ENCODE assay signal across 21 cellular contexts in the genomic region with DNA sequence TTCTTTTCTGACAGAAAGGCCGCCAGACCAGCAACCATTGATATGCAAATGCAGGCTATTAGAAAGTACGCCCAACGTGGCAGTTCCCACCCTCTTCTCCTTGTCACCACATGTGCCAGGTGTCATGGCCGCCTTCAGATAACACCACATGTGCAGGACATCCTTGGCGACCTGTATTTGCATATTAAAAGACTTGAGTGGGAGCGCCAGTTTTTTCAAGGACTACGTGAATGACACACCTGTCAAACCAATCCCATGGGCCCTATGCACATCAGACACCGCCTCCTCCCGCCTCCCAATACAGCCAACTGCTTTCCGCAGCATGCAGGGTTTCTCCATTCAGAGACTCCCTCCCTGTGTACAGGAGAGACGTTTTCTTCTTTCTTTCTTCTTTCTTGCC.
"Had no signal": no experiment of that assay in that cellular context is flagged by ENCODE, and none has a peak within 500 bp of the region (broad histone marks: within the 10 kb centered on the region; RNA-seq: fewer than 3 reads in every experiment).

No MANE protein-coding gene starts in this region.

- H3K27ac ChIP-seq: cardiac muscle cell, esophagus squamous epithelium, suprapubic skin, transverse colon, uterus had no signal

- H3K4me1 Mint-ChIP-seq: activated B cell treated with CpG ODN at 0.5 μM for 24 hours; activated CD4-positive, alpha-beta memory T cell treated with anti-CD3 and anti-CD28 coated beads, Interleukin-2, amount 10 ng/mL, durations not matched to agents 7 days and 5 days; activated CD8-positive, alpha-beta memory T cell treated with anti-CD3 and anti-CD28 coated beads, Interleukin-2, amount 10 ng/mL, durations not matched to agents 7 days and 5 days; activated naive CD8-positive, alpha-beta T cell treated with anti-CD3 and anti-CD28 coated beads, Interleukin-2, amount 10 ng/mL, durations not matched to agents 7 days and 5 days; stimulated activated naive CD8-positive, alpha-beta T cell treated with anti-CD3 and anti-CD28 coated beads, Interleukin-15, amount 100 ng/mL, for 72 hours had no signal

- H3K27me3 Mint-ChIP-seq: activated B cell treated with CpG ODN at 0.5 μM for 24 hours; activated CD4-positive, alpha-beta memory T cell treated with anti-CD3 and anti-CD28 coated beads, Interleukin-2, amount 10 ng/mL, durations not matched to agents 7 days and 5 days; activated CD8-positive, alpha-beta memory T cell treated with anti-CD3 and anti-CD28 coated beads, Interleukin-2, amount 10 ng/mL, durations not matched to agents 7 days and 5 days; activated naive CD8-positive, alpha-beta T cell treated with anti-CD3 and anti-CD28 coated beads, Interleukin-2, amount 10 ng/mL, durations not matched to agents 7 days and 5 days; natural killer cell treated with Interleukin-12 subunit alpha and Interleukin-12 subunit beta and Interleukin-15 and Interleukin-18, amount 100 ng/mL, for 72 hours; stimulated activated naive CD8-positive, alpha-beta T cell treated with anti-CD3 and anti-CD28 coated beads, Interleukin-15, amount 100 ng/mL, for 72 hours had no signal

- H3K9me3 ChIP-seq: esophagus squamous epithelium, suprapubic skin, transverse colon, uterus had no signal

- H3K36me3 ChIP-seq: cardiac muscle cell, esophagus squamous epithelium, suprapubic skin, transverse colon, uterus had no signal

- H3K4me3 Mint-ChIP-seq: activated B cell treated with CpG ODN at 0.5 μM for 24 hours; activated CD4-positive, alpha-beta memory T cell treated with anti-CD3 and anti-CD28 coated beads, Interleukin-2, amount 10 ng/mL, durations not matched to agents 7 days and 5 days; activated CD8-positive, alpha-beta memory T cell treated with anti-CD3 and anti-CD28 coated beads, Interleukin-2, amount 10 ng/mL, durations not matched to agents 7 days and 5 days; activated naive CD8-positive, alpha-beta T cell treated with anti-CD3 and anti-CD28 coated beads, Interleukin-2, amount 10 ng/mL, durations not matched to agents 7 days and 5 days; natural killer cell treated with Interleukin-12 subunit alpha and Interleukin-12 subunit beta and Interleukin-15 and Interleukin-18, amount 100 ng/mL, for 72 hours; stimulated activated naive CD8-positive, alpha-beta T cell treated with anti-CD3 and anti-CD28 coated beads, Interleukin-15, amount 100 ng/mL, for 72 hours had no signal

- H3K4me3 ChIP-seq: cardiac muscle cell, esophagus squamous epithelium, lung, smooth muscle cell, suprapubic skin, transverse colon, uterus had no signal

- H3K4me2 ChIP-seq: smooth muscle cell had no signal

- H3K27me3 ChIP-seq: cardiac muscle cell, esophagus squamous epithelium, suprapubic skin, transverse colon, uterus had no signal

- H3K36me3 Mint-ChIP-seq: activated CD8-positive, alpha-beta memory T cell treated with anti-CD3 and anti-CD28 coated beads, Interleukin-2, amount 10 ng/mL, durations not matched to agents 7 days and 5 days; activated naive CD8-positive, alpha-beta T cell treated with anti-CD3 and anti-CD28 coated beads, Interleukin-2, amount 10 ng/mL, durations not matched to agents 7 days and 5 days; natural killer cell treated with Interleukin-12 subunit alpha and Interleukin-12 subunit beta and Interleukin-15 and Interleukin-18, amount 100 ng/mL, for 72 hours had no signal

- DNase-seq: activated B cell treated with CpG ODN at 0.5 μM for 24 hours; activated CD4-positive, alpha-beta memory T cell treated with anti-CD3 and anti-CD28 coated beads, Interleukin-2, amount 10 ng/mL, durations not matched to agents 7 days and 5 days; activated CD4-positive, alpha-beta T cell treated with anti-CD3 and anti-CD28 coated beads for 48 hours; activated CD8-positive, alpha-beta memory T cell treated with anti-CD3 and anti-CD28 coated beads, Interleukin-2, amount 10 ng/mL, durations not matched to agents 7 days and 5 days; activated naive CD4-positive, alpha-beta T cell; activated naive CD8-positive, alpha-beta T cell treated with anti-CD3 and anti-CD28 coated beads, Interleukin-2, amount 10 ng/mL, durations not matched to agents 7 days and 5 days; amygdala; dermis blood vessel endothelial cell; effector memory CD4-positive, alpha-beta T cell; esophagus squamous epithelium; nucleus accumbens; stimulated activated CD4-positive, alpha-beta T cell treated with anti-CD3 and anti-CD28 coated beads, Interleukin-4, amount 100 ng/mL, for 1 hour; stimulated activated naive CD8-positive, alpha-beta T cell treated with anti-CD3 and anti-CD28 coated beads, Interleukin-15, amount 100 ng/mL, for 72 hours; transverse colon; uterus had no signal

- H3K27ac Mint-ChIP-seq: activated B cell treated with CpG ODN at 0.5 μM for 24 hours; activated CD4-positive, alpha-beta memory T cell treated with anti-CD3 and anti-CD28 coated beads, Interleukin-2, amount 10 ng/mL, durations not matched to agents 7 days and 5 days; activated CD8-positive, alpha-beta memory T cell treated with anti-CD3 and anti-CD28 coated beads, Interleukin-2, amount 10 ng/mL, durations not matched to agents 7 days and 5 days; activated naive CD8-positive, alpha-beta T cell treated with anti-CD3 and anti-CD28 coated beads, Interleukin-2, amount 10 ng/mL, durations not matched to agents 7 days and 5 days; natural killer cell treated with Interleukin-12 subunit alpha and Interleukin-12 subunit beta and Interleukin-15 and Interleukin-18, amount 100 ng/mL, for 72 hours; stimulated activated naive CD8-positive, alpha-beta T cell treated with anti-CD3 and anti-CD28 coated beads, Interleukin-15, amount 100 ng/mL, for 72 hours had no signal

- ATAC-seq: activated CD8-positive, alpha-beta memory T cell treated with anti-CD3 and anti-CD28 coated beads, Interleukin-2, amount 10 ng/mL, durations not matched to agents 7 days and 5 days; natural killer cell treated with Interleukin-12 subunit alpha and Interleukin-12 subunit beta and Interleukin-15 and Interleukin-18, amount 100 ng/mL, for 72 hours; sciatic nerve; stimulated activated naive CD8-positive, alpha-beta T cell treated with anti-CD3 and anti-CD28 coated beads, Interleukin-15, amount 100 ng/mL, for 72 hours had no signal

- H3K4me1 ChIP-seq: esophagus squamous epithelium, suprapubic skin, transverse colon, uterus had no signal

- H3K9me3 Mint-ChIP-seq: activated CD4-positive, alpha-beta memory T cell treated with anti-CD3 and anti-CD28 coated beads, Interleukin-2, amount 10 ng/mL, durations not matched to agents 7 days and 5 days had no signal
